14 cellular contexts compared by ENCODE assay signal in genomic region chr1:47444317-47444577, GRCh38. TPM values are rescaled to one million over a fixed set of nuclear protein-coding genes. Genes with fewer than 3 reads are reported as not detected.
DNase-seq lines count a peak whose midpoint lies in the region; ATAC-seq and TF ChIP-seq lines count a peak whose summit lies in the region.
"Had no signal": no experiment of that assay in that cellular context is flagged by ENCODE, and none has a peak within 500 bp of the region (broad histone marks: within the 10 kb centered on the region; RNA-seq: fewer than 3 reads in every experiment).

No MANE protein-coding gene starts in this region.

- no peak overlapping the region for H3K18ac ChIP-seq in mesendoderm (ENCODE audit: low read length)

- peak in 1 of 2 donors; percentile 8 for DNase-seq in activated T-cell treated with anti-CD3 and anti-CD28 coated beads, Interleukin-2, amount 50 U/mL, for 72 hours
- DNase-seq in activated T-cell treated with anti-CD3 and anti-CD28 coated beads for 4 hours: no peak
- no peak for DNase-seq in activated naive CD8-positive, alpha-beta T cell treated with anti-CD3 and anti-CD28 coated beads, Interleukin-2, amount 10 ng/mL, durations not matched to agents 7 days and 5 days
- DNase-seq in mesendoderm: no peak
- DNase-seq in thoracic aorta (ENCODE audit: low spot score): no peak
- no peak for DNase-seq in GF-D8 (lab: John Stamatoyannopoulos, UW)
- DNase-seq in effector CD8-positive, alpha-beta T cell (lab: John Stamatoyannopoulos, UW): no peak
- DNase-seq: C1 segment of cervical spinal cord, NCI-H187 had no signal

- H3K4me1 ChIP-seq in mesendoderm (ENCODE audit: control insufficient read depth, low read depth, low read length) (peaks cover 7% of the 10 kb centered on the region), thoracic aorta (ENCODE audit: control insufficient read depth in 1 of 2, low read depth in 2 of 2) (peaks cover under 1 to 37% of the 10 kb centered on the region in 2 donors)

- H3K9me3 ChIP-seq in thoracic aorta: no peaks in the 10 kb centered on the region
- H3K9me3 ChIP-seq: body of pancreas had no signal

- no peak overlapping the region for H2AK5ac ChIP-seq in mesendoderm (ENCODE audit: low read length)

- H4K5ac ChIP-seq in mesendoderm (ENCODE audit: low read length): no peak overlapping the region

- peaks cover 26% of the 10 kb centered on the region for H3K4me1 Mint-ChIP-seq in activated T-cell treated with anti-CD3 and anti-CD28 coated beads, Interleukin-2, amount 50 U/mL, for 72 hours (ENCODE audit: low read depth)
- peaks cover 10% of the 10 kb centered on the region for H3K4me1 Mint-ChIP-seq in activated naive CD8-positive, alpha-beta T cell treated with anti-CD3 and anti-CD28 coated beads, Interleukin-2, amount 10 ng/mL, durations not matched to agents 7 days and 5 days

- POLR2A ChIA-PET in activated naive CD8-positive, alpha-beta T cell treated with anti-CD3 and anti-CD28 coated beads, Interleukin-2, amount 10 ng/mL, durations not matched to agents 7 days and 5 days (lab: Charles Lee): no interaction called here

- no peak overlapping the region for H3K23ac ChIP-seq in mesendoderm (ENCODE audit: low read length)

- H3K36me3 ChIP-seq in mesendoderm (ENCODE audit: control insufficient read depth, insufficient read depth, low read length) (no peaks in the 10 kb centered on the region), thoracic aorta (peaks cover 4% of the 10 kb centered on the region)

- no peak for TF ChIP-seq CTCF in thoracic aorta (IDR thresholded peaks at IDR 0.05)

- peak in 1 of 2 donors; percentile 37 for ATAC-seq in activated T-cell treated with anti-CD3 and anti-CD28 coated beads, Interleukin-2, amount 50 U/mL, for 72 hours (replicated peaks in 1 of 2)
- no peak for ATAC-seq in activated naive CD8-positive, alpha-beta T cell treated with anti-CD3 and anti-CD28 coated beads, Interleukin-2, amount 10 ng/mL, durations not matched to agents 7 days and 5 days (ENCODE audit: low read depth)
- ATAC-seq in thoracic aorta (ENCODE audit: insufficient number of reproducible peaks, low FRiP score, low read depth): no peak
- no peak for ATAC-seq in HG03280 (IDR thresholded peaks at IDR 0.05; ENCODE audit: unreplicated experiment)
- ATAC-seq: HepG2 had no signal

- H3K4ac ChIP-seq in mesendoderm (ENCODE audit: low read depth, low read length): no peak overlapping the region

- no peaks in the 10 kb centered on the region for H3K27me3 Mint-ChIP-seq in activated T-cell treated with anti-CD3 and anti-CD28 coated beads, Interleukin-2, amount 50 U/mL, for 72 hours (ENCODE audit: low read depth)
- H3K27me3 Mint-ChIP-seq in activated naive CD8-positive, alpha-beta T cell treated with anti-CD3 and anti-CD28 coated beads, Interleukin-2, amount 10 ng/mL, durations not matched to agents 7 days and 5 days: peaks cover 42% of the 10 kb centered on the region

- H3K4me2 ChIP-seq in mesendoderm (ENCODE audit: low read length): peak overlapping the region; percentile 58

- H3K56ac ChIP-seq in mesendoderm (ENCODE audit: low read length): no peak overlapping the region

- H2BK120ac ChIP-seq in mesendoderm (ENCODE audit: low read depth, low read length): no peak overlapping the region

- no peak overlapping the region for H2BK5ac ChIP-seq in mesendoderm (ENCODE audit: low read length)

- peak overlapping the region; percentile 13 for H3K9ac ChIP-seq in mesendoderm (ENCODE audit: low read length)

- H3K36me3 Mint-ChIP-seq in activated T-cell treated with anti-CD3 and anti-CD28 coated beads, Interleukin-2, amount 50 U/mL, for 72 hours (ENCODE audit: insufficient read depth in 2 of 2): peaks cover 1 to 3% of the 10 kb centered on the region in 2 donors
- no peaks in the 10 kb centered on the region for H3K36me3 Mint-ChIP-seq in activated naive CD8-positive, alpha-beta T cell treated with anti-CD3 and anti-CD28 coated beads, Interleukin-2, amount 10 ng/mL, durations not matched to agents 7 days and 5 days

- no peaks in the 10 kb centered on the region for H3K79me1 ChIP-seq in mesendoderm (ENCODE audit: low read length)

- peak overlapping the region; percentile 76 to 83 for H3K4me3 Mint-ChIP-seq in activated T-cell treated with anti-CD3 and anti-CD28 coated beads, Interleukin-2, amount 50 U/mL, for 72 hours
- peak overlapping the region; percentile 56 for H3K4me3 Mint-ChIP-seq in activated naive CD8-positive, alpha-beta T cell treated with anti-CD3 and anti-CD28 coated beads, Interleukin-2, amount 10 ng/mL, durations not matched to agents 7 days and 5 days

- no peak overlapping the region for H2BK15ac ChIP-seq in mesendoderm (replicated peaks; ENCODE audit: low read depth)

- no CpG with 5 or more reads among the region's 15 CpGs for WGBS in mesendoderm (ENCODE audit: extremely low coverage, insufficient coverage, low lambda C conversion rate)

- no peak overlapping the region for H3K27ac ChIP-seq in mesendoderm (ENCODE audit: low read depth, low read length)
- H3K27ac ChIP-seq in thoracic aorta: no peak overlapping the region
- H3K27ac ChIP-seq: body of pancreas, VCaP had no signal

- peaks cover 95% of the 10 kb centered on the region for H3K27me3 ChIP-seq in mesendoderm (ENCODE audit: insufficient read depth, low read length, poor library complexity)
- H3K27me3 ChIP-seq in thoracic aorta (replicated peaks; ENCODE audit: insufficient read depth): no peaks in the 10 kb centered on the region

- H3K79me2 ChIP-seq in mesendoderm (ENCODE audit: control insufficient read depth, insufficient read depth, low read length): no peaks in the 10 kb centered on the region

- H4K8ac ChIP-seq in mesendoderm (ENCODE audit: low read depth, low read length): no peak overlapping the region

- no peaks in the 10 kb centered on the region for H3K9me3 Mint-ChIP-seq in activated T-cell treated with anti-CD3 and anti-CD28 coated beads, Interleukin-2, amount 50 U/mL, for 72 hours
- H3K9me3 Mint-ChIP-seq in activated naive CD8-positive, alpha-beta T cell treated with anti-CD3 and anti-CD28 coated beads, Interleukin-2, amount 10 ng/mL, durations not matched to agents 7 days and 5 days: no peaks in the 10 kb centered on the region

- no peak overlapping the region for H3K27ac Mint-ChIP-seq in activated T-cell treated with anti-CD3 and anti-CD28 coated beads, Interleukin-2, amount 50 U/mL, for 72 hours
- H3K27ac Mint-ChIP-seq in activated naive CD8-positive, alpha-beta T cell treated with anti-CD3 and anti-CD28 coated beads, Interleukin-2, amount 10 ng/mL, durations not matched to agents 7 days and 5 days: peak overlapping the region; percentile 63

- no peak overlapping the region for H3K4me3 ChIP-seq in mesendoderm (ENCODE audit: low read length)
- peak overlapping the region; percentile 48 for H3K4me3 ChIP-seq in thoracic aorta
- H3K4me3 ChIP-seq: body of pancreas had no signal

RNA-seq across cellular contexts. Expression of gene FOXD2, which starts 6.4 kb away (rescaled TPM):
- under 1 TPM; 0.14 to 0.28 TPM for total RNA-seq in activated T-cell treated with anti-CD3 and anti-CD28 coated beads, Interleukin-2, amount 50 U/mL, for 72 hours
- under 1 TPM; 0.50 to 0.71 TPM for total RNA-seq in activated naive CD8-positive, alpha-beta T cell treated with anti-CD3 and anti-CD28 coated beads, Interleukin-2, amount 10 ng/mL, durations not matched to agents 7 days and 5 days
- 0.01 TPM for polyA plus RNA-seq in mesendoderm (2013, experiment 1 of 2)
- 0.01 TPM for polyA plus RNA-seq in mesendoderm (2013, experiment 2 of 2)
- 1 to 10 TPM; 4.9 TPM for total RNA-seq in thoracic aorta

RNA-seq across cellular contexts. Expression of gene FOXE3, which starts 28.2 kb away (rescaled TPM):
- not detected for total RNA-seq in activated T-cell treated with anti-CD3 and anti-CD28 coated beads, Interleukin-2, amount 50 U/mL, for 72 hours
- total RNA-seq in activated naive CD8-positive, alpha-beta T cell treated with anti-CD3 and anti-CD28 coated beads, Interleukin-2, amount 10 ng/mL, durations not matched to agents 7 days and 5 days: not detected
- 0.17 TPM for polyA plus RNA-seq in mesendoderm (2013, experiment 1 of 2)
- polyA plus RNA-seq in mesendoderm (2013, experiment 2 of 2): 0.17 TPM
- under 1 TPM in 1 of 2 donors, not detected in 1; 0.28 TPM for total RNA-seq in thoracic aorta
- total RNA-seq: body of pancreas, fibroblast of villous mesenchyme, HepG2 had no signal
- polyA plus RNA-seq: HepG2 had no signal
